ENCODE assay signal across 16 cellular contexts in genomic region chrX:57282568-57282967, GRCh38. TPM values are rescaled to one million over a fixed set of nuclear protein-coding genes. Genes with fewer than 3 reads are reported as not detected.
DNase-seq lines count a peak whose midpoint lies in the region; ATAC-seq and TF ChIP-seq lines count a peak whose summit lies in the region.
"Had no signal": no experiment of that assay in that cellular context is flagged by ENCODE, and none has a peak within 500 bp of the region (broad histone marks: within the 10 kb centered on the region; RNA-seq: fewer than 3 reads in every experiment).

No MANE protein-coding gene starts in this region.

- H3K4me3 ChIP-seq in PC-3 (ENCODE audit: low read length) (no peak overlapping the region), left ventricle myocardium inferior (no peak overlapping the region)
- H3K4me3 ChIP-seq in effector memory CD4-positive, alpha-beta T cell (ENCODE audit: insufficient read depth, low read depth, low read length, poor library complexity, severe bottlenecking) = no peak overlapping the region
- H3K4me3 ChIP-seq: esophagus muscularis mucosa had no signal

- H3K9ac ChIP-seq in PC-3 (ENCODE audit: low read length) = no peak overlapping the region

- H3K27ac ChIP-seq in PC-3 (ENCODE audit: low read length) (no peak overlapping the region), left ventricle myocardium inferior (replicated peaks) (no peak overlapping the region)
- H3K27ac ChIP-seq in effector memory CD4-positive, alpha-beta T cell (ENCODE audit: insufficient read depth, low read length, poor library complexity, severe bottlenecking) = peak overlapping the region; percentile 18
- H3K27ac ChIP-seq: 22Rv1, esophagus muscularis mucosa had no signal

- H3K4me2 ChIP-seq in PC-3 (ENCODE audit: low read length) = 0 out of 2 replicates have a peak overlapping the region, but pooled peaks have one; percentile 26

- ATAC-seq in PC-3 (peak; percentile 18), HG02798 (IDR thresholded peaks at IDR 0.05; ENCODE audit: poor library complexity, unreplicated experiment) (no peak)

- H3K9me3 ChIP-seq in PC-3 (ENCODE audit: low read length) = no peaks in the 10 kb centered on the region
- H3K9me3 ChIP-seq in effector memory CD4-positive, alpha-beta T cell (ENCODE audit: control insufficient read depth, low read length) = no peaks in the 10 kb centered on the region
- peaks cover 37% of the 10 kb centered on the region for H3K9me3 ChIP-seq in left ventricle myocardium inferior (replicated peaks)

- H3K36me3 ChIP-seq in PC-3 (ENCODE audit: low read depth, low read length) (no peaks in the 10 kb centered on the region), left ventricle myocardium inferior (no peaks in the 10 kb centered on the region)
- H3K36me3 ChIP-seq in effector memory CD4-positive, alpha-beta T cell (ENCODE audit: control insufficient read depth, insufficient read depth, low read length) = no peaks in the 10 kb centered on the region
- H3K36me3 ChIP-seq: esophagus muscularis mucosa had no signal

- H3F3A ChIP-seq in PC-3 (ENCODE audit: low read length, unreplicated experiment) = no peaks in the 10 kb centered on the region

- TF ChIP-seq CTCF in PC-3 (conservative IDR thresholded peaks at IDR 0.05; ENCODE audit: low read depth, low read length) = peak; percentile 51
- no peak for TF ChIP-seq CTCF in left ventricle myocardium inferior (IDR thresholded peaks at IDR 0.05; ENCODE audit: borderline replicate concordance)

- CTCF ChIA-PET in PC-3 (lab: Charles Lee) = interaction anchor here (0.5 to 1.2 kb wide), 3 partner anchors 12 to 172 kb away, joined by 3 to 4 read pairs (median 4); no protein-coding TSS in a partner anchor

- H3K9me2 ChIP-seq in PC-3 (replicated peaks; ENCODE audit: low read length) = no peaks in the 10 kb centered on the region

- peak overlapping the region; percentile 68; the same call in 1 of the 2 replicates for H2AFZ ChIP-seq in PC-3 (ENCODE audit: low read length)

- DNase-seq in DMS 273 (lab: John Stamatoyannopoulos, UW; ENCODE audit: unreplicated experiment) = peak; percentile 12
- DNase-seq in DMS 273 treated with DMSO at 0.1 percent for 48 hours (lab: John Stamatoyannopoulos, UW) = no peak
- DNase-seq in HT-29 (ENCODE audit: low spot score) = peak; percentile 42
- DNase-seq in PC-3 = peak; percentile 52
- no peak for DNase-seq in effector memory CD4-positive, alpha-beta T cell
- no peak for DNase-seq in left ventricle myocardium inferior
- no peak for DNase-seq in activated CD4-positive, CD25-positive, alpha-beta regulatory T cell treated with anti-CD3 and anti-CD28 coated beads, Interleukin-2, amount 50 U/mL, for 72 hours
- DNase-seq: activated B cell treated with CpG ODN at 0.5 μM for 24 hours; hypothalamus; NCI-H2081 treated with DMSO at 0.1 percent for 48 hours; SHP77 treated with DMSO at 0.1 percent for 48 hours; stimulated activated CD4-positive, alpha-beta T cell treated with anti-CD3 and anti-CD28 coated beads, Interleukin-12 subunit alpha, Interleukin-12 subunit beta, amount 100 ng/mL, for 4 hours; trophoblast cell had no signal

- POLR2A ChIA-PET in PC-3 (lab: Charles Lee; ENCODE audit: unreplicated experiment) = no interaction called here

- no peaks in the 10 kb centered on the region for H3K79me2 ChIP-seq in PC-3 (ENCODE audit: low read length)

- H3K27me3 ChIP-seq in PC-3 (ENCODE audit: low read length) (no peaks in the 10 kb centered on the region), left ventricle myocardium inferior (ENCODE audit: low read depth) (no peaks in the 10 kb centered on the region)
- no peaks in the 10 kb centered on the region for H3K27me3 ChIP-seq in effector memory CD4-positive, alpha-beta T cell (replicated peaks; ENCODE audit: control insufficient read depth, insufficient read depth, low read length, poor library complexity, severe bottlenecking)
- H3K27me3 ChIP-seq: esophagus muscularis mucosa had no signal

- H3K4me1 ChIP-seq in PC-3 (ENCODE audit: insufficient read depth, low read length) (peaks cover 6% of the 10 kb centered on the region; the same call in 1 of the 2 replicates), left ventricle myocardium inferior (no peaks in the 10 kb centered on the region)
- no peaks in the 10 kb centered on the region for H3K4me1 ChIP-seq in effector memory CD4-positive, alpha-beta T cell (ENCODE audit: control insufficient read depth, insufficient read depth, low read length, poor library complexity, severe bottlenecking)

- H4K20me1 ChIP-seq in PC-3 (ENCODE audit: low read length) = no peaks in the 10 kb centered on the region

- intact Hi-C loops in PC-3 (cut with micrococcal nuclease) (loop anchor here (1.0 to 5.0 kb wide), 2 partner anchors 125 to 172 kb away; no protein-coding TSS in a partner anchor), left ventricle myocardium inferior (cut with micrococcal nuclease) (no loop called here)

- no TSS peak for BruUV-seq in PC-3 (replicated peaks; lab: Mats Ljungman, UMichigan)

RNA-seq across cellular contexts. Expression of gene FAAH2, which starts 3.9 kb away (rescaled TPM):
- 3.1 and 3.4 TPM in 2 replicates for total RNA-seq in HT-29 (2014; rRNA removed; shearing (Covaris generic))
- total RNA-seq in PC-3 (2014; rRNA removed) (1.6 and 4.5 TPM in 2 replicates), left ventricle myocardium inferior (0.14 TPM)

Comparison
In these comparisons a context has a peak if more than half of its experiments do, and no peak if none do; other contexts are left out.
1. DNase-seq: peak in DMS 273 (single experiment), HT-29 (single experiment) and PC-3 (single experiment); none in DMS 273 treated with DMSO at 0.1 percent for 48 hours (single experiment), effector memory CD4-positive, alpha-beta T cell (0 of 3), left ventricle myocardium inferior (single experiment) and activated CD4-positive, CD25-positive, alpha-beta regulatory T cell treated with anti-CD3 and anti-CD28 coated beads, Interleukin-2, amount 50 U/mL, for 72 hours (single experiment).